In genomic region chr1:51570063-51570720, GRCh38 we compare ENCODE assay signal across 8 cellular contexts. TPM values are rescaled to one million over a fixed set of nuclear protein-coding genes. Genes with fewer than 3 reads are reported as not detected.
A peak's percentile ranks its signal among the peaks of the same experiment; 100 is the strongest.
DNase-seq lines count a peak whose midpoint lies in the region; ATAC-seq and TF ChIP-seq lines count a peak whose summit lies in the region.

No MANE protein-coding gene starts in this region.

- peak; percentile 38 for ATAC-seq in GM18502 (IDR thresholded peaks at IDR 0.05; ENCODE audit: poor library complexity, unreplicated experiment)
- peak; percentile 41 for ATAC-seq in HG02759 (IDR thresholded peaks at IDR 0.05; ENCODE audit: unreplicated experiment)
- no peak for ATAC-seq in GM19467 (IDR thresholded peaks at IDR 0.05; ENCODE audit: unreplicated experiment)
- no peak for ATAC-seq in body of pancreas

- no peaks in the 10 kb centered on the region for H3K36me3 ChIP-seq in mesodermal cell (ENCODE audit: control insufficient read depth, insufficient read depth, low read length)
- H3K36me3 ChIP-seq in body of pancreas (replicated peaks in 1 of 2; ENCODE audit: insufficient read depth in 1 of 2, low read depth in 2 of 2) = no peaks in the 10 kb centered on the region

- intact Hi-C loops in body of pancreas (cut with DNase I) = no loop called here

- H3K27ac ChIP-seq in mesodermal cell (ENCODE audit: low read depth, low read length, severe bottlenecking) (peak overlapping the region; percentile 88), body of pancreas (peak overlapping the region in 1 of 4 donors; percentile 13)

- TF ChIP-seq POLR2A in body of pancreas (IDR thresholded peaks at IDR 0.05) = no peak

- TF ChIP-seq CTCF in body of pancreas (IDR thresholded peaks at IDR 0.05) = no peak

- H3K9me3 ChIP-seq in mesodermal cell (ENCODE audit: control insufficient read depth, low read length) (no peaks in the 10 kb centered on the region), body of pancreas (no peaks in the 10 kb centered on the region)

- 69 to 79% methylated on average over 3 to 4 of the region's 4 CpGs for WGBS in mesodermal cell (ENCODE audit: insufficient coverage in 2 of 2), 2 experiments
- 56 to 75% methylated on average over 4 of the region's 4 CpGs for WGBS in body of pancreas, 2 donors

- peak; percentile 10 for DNase-seq in OCI-M1 (lab: John Stamatoyannopoulos, UW)
- DNase-seq in ureter (ENCODE audit: low spot score) = no peak
- no peak for DNase-seq in activated CD4-positive, CD25-positive, alpha-beta regulatory T cell (lab: John Stamatoyannopoulos, UW)
- no peak for DNase-seq in body of pancreas

- no peaks in the 10 kb centered on the region for H3K27me3 ChIP-seq in body of pancreas

- H3K4me1 ChIP-seq in mesodermal cell (ENCODE audit: control insufficient read depth, insufficient read depth, low read length, poor library complexity, severe bottlenecking) (peaks cover 34% of the 10 kb centered on the region), body of pancreas (peaks cover 13% of the 10 kb centered on the region)

- no peak overlapping the region for H3K4me3 ChIP-seq in mesodermal cell (ENCODE audit: extremely low read depth, insufficient read depth, low read length, poor library complexity, severe bottlenecking)
- H3K4me3 ChIP-seq in body of pancreas = no peak overlapping the region

RNA-seq across cellular contexts. Expression of gene OSBPL9, which starts 46.7 kb away (rescaled TPM):
- 133 TPM for polyA plus RNA-seq in mesodermal cell (2013, experiment 1 of 2)
- 141 TPM for polyA plus RNA-seq in mesodermal cell (2013, experiment 2 of 2)
- total RNA-seq in ureter (107 TPM), body of pancreas (10 to 100 TPM; 25.1 to 89.0 TPM)

RNA-seq across cellular contexts. Expression of gene EPS15, which starts 51.1 kb away (rescaled TPM):
- 42.7 TPM for polyA plus RNA-seq in mesodermal cell (2013, experiment 1 of 2)
- 42.2 TPM for polyA plus RNA-seq in mesodermal cell (2013, experiment 2 of 2)
- total RNA-seq in ureter (86.2 TPM), body of pancreas (10 to 100 TPM; 37.4 to 46.8 TPM)

Comparison
In these comparisons a context has a peak if more than half of its experiments do, and no peak if none do; other contexts are left out.
1. ATAC-seq: peak in GM18502 (single experiment) and HG02759 (single experiment); none in GM19467 (single experiment) and body of pancreas (single experiment).